Comparison of ENCODE assay signal across 1 cellular context in genomic region chr7:123580406-123581161, GRCh38.
TF ChIP-seq lines count a peak whose summit lies in the region.

No MANE protein-coding gene starts in this region.

TF ChIP-seq in K562, 482 proteins besides CTCF, POLR2A, EP300 and RAD21:
- peak; percentile 28; the same call in 1 of the 2 replicates for TF ChIP-seq TEAD4 (IDR thresholded peaks at IDR 0.05; ENCODE audit: low read length)
- TF ChIP-seq TEAD4 (CRISPR knock-in tag; IDR thresholded peaks at IDR 0.05; ENCODE audit: borderline replicate concordance): no peak
- peak; percentile 60 for TF ChIP-seq SMC3 (conservative IDR thresholded peaks at IDR 0.05; ENCODE audit: insufficient read depth, low read depth, low read length)
- TF ChIP-seq ETV5 (CRISPR knock-in tag; IDR thresholded peaks at IDR 0.05; ENCODE audit: low read depth): no peak
- 0 out of 2 replicates have a peak, but pooled peaks have one; percentile 18 for TF ChIP-seq SMAD3 (CRISPR knock-in tag; conservative IDR thresholded peaks at IDR 0.05)
- TF ChIP-seq HLTF (IDR thresholded peaks at IDR 0.05): peak; percentile 74; the same call in 1 of the 2 replicates
- no peak for TF ChIP-seq ATF1 (CRISPR knock-in tag; IDR thresholded peaks at IDR 0.05)
- TF ChIP-seq ATF1 (tag; IDR thresholded peaks at IDR 0.05): peak; percentile 27; the same call in 1 of the 2 replicates
- TF ChIP-seq MTA3 (IDR thresholded peaks at IDR 0.05; ENCODE audit: borderline replicate concordance): 0 out of 2 replicates have a peak, but pooled peaks have one; percentile 46
- TF ChIP-seq DEAF1 (CRISPR knock-in tag; IDR thresholded peaks at IDR 0.05): peak; percentile 96
- peak; percentile 63 for TF ChIP-seq ETV1 (tag; conservative IDR thresholded peaks at IDR 0.05; ENCODE audit: low read depth)
- TF ChIP-seq CBX3 (IDR thresholded peaks at IDR 0.05; ENCODE audit: borderline replicate concordance in 1 of 2, low read length in 2 of 2): 0 out of 3 replicates have a peak, but pooled peaks of 1 of the 2 experiments have one; percentile 10
- TF ChIP-seq CXXC5 (CRISPR knock-in tag; IDR thresholded peaks at IDR 0.05): no peak
- TF ChIP-seq MITF (IDR thresholded peaks at IDR 0.05): 0 out of 2 replicates have a peak, but pooled peaks have one; percentile 17
- peak; percentile 23; the same call in 1 of the 2 replicates for TF ChIP-seq ESRRA (IDR thresholded peaks at IDR 0.05; ENCODE audit: borderline replicate concordance, low read depth)
- no peak for TF ChIP-seq KHSRP (IDR thresholded peaks at IDR 0.05)
- TF ChIP-seq ZBTB26 (CRISPR knock-in tag; IDR thresholded peaks at IDR 0.05): no peak
- TF ChIP-seq PPARD (CRISPR knock-in tag; IDR thresholded peaks at IDR 0.05): no peak
- TF ChIP-seq RBM25 (IDR thresholded peaks at IDR 0.05; ENCODE audit: low read depth, low read length, severe bottlenecking): peak; percentile 95
- peak; percentile 42; the same call in 1 of the 2 replicates for TF ChIP-seq CREM (IDR thresholded peaks at IDR 0.05; ENCODE audit: low read depth)
- TF ChIP-seq CBFA2T3 (IDR thresholded peaks at IDR 0.05): no peak
- TF ChIP-seq MGA (IDR thresholded peaks at IDR 0.05): peak; percentile 9; the same call in 1 of the 2 replicates
- no peak for TF ChIP-seq CTBP1 (IDR thresholded peaks at IDR 0.05; ENCODE audit: borderline replicate concordance)
- TF ChIP-seq USF1 (CRISPR knock-in tag; IDR thresholded peaks at IDR 0.05): no peak
- no peak for TF ChIP-seq FOXK2 (conservative IDR thresholded peaks at IDR 0.05 in 1 of 2, IDR thresholded peaks at IDR 0.05 in 1 of 2; ENCODE audit: low read depth in 2 of 2)
- no peak for TF ChIP-seq HMG20B (CRISPR knock-in tag; IDR thresholded peaks at IDR 0.05)
- 0 out of 2 replicates have a peak, but pooled peaks have one; percentile 60 for TF ChIP-seq NFATC3 (IDR thresholded peaks at IDR 0.05)
- no peak for TF ChIP-seq STAT5A (IDR thresholded peaks at IDR 0.05; ENCODE audit: borderline replicate concordance, low read length)
- no peak for TF ChIP-seq SREBF1 (IDR thresholded peaks at IDR 0.05; ENCODE audit: borderline replicate concordance, low read depth, low read length)
- TF ChIP-seq JUND (IDR thresholded peaks at IDR 0.05; ENCODE audit: borderline replicate concordance, low read depth, low read length): 0 out of 2 replicates have a peak, but pooled peaks have one; percentile 32
- TF ChIP-seq JUND (tag; IDR thresholded peaks at IDR 0.05; ENCODE audit: borderline replicate concordance, low read depth, low read length): no peak
- TF ChIP-seq HCFC1 (IDR thresholded peaks at IDR 0.05; ENCODE audit: low read depth, low read length): no peak
- peak; percentile 49; the same call in 1 of the 2 replicates for TF ChIP-seq KLF16 (IDR thresholded peaks at IDR 0.05)
